Comparison of ENCODE assay signal across 8 cellular contexts in genomic region chr7:100148559-100149328, GRCh38. TPM values are rescaled to one million over a fixed set of nuclear protein-coding genes. Genes with fewer than 3 reads are reported as not detected.
DNase-seq lines count a peak whose midpoint lies in the region; ATAC-seq and TF ChIP-seq lines count a peak whose summit lies in the region.

Gene LAMTOR4, plus strand, starts transcription at chr7:100148918. Its CDS starts 55 bp downstream, at chr7:100148973.

- H3K27me3 ChIP-seq in DND-41 (ENCODE audit: insufficient read depth, low read length, poor library complexity), result no peaks in the 10 kb centered on the region
- H3K27me3 ChIP-seq in Karpas-422 (ENCODE audit: low read length), result no peaks in the 10 kb centered on the region
- no peaks in the 10 kb centered on the region for H3K27me3 ChIP-seq in esophagus muscularis mucosa

- peak within 1 kb of the TSS; percentile 91 for H3K27ac ChIP-seq in DND-41 (ENCODE audit: low read length)
- peak within 1 kb of the TSS; percentile 77 for H3K27ac ChIP-seq in Karpas-422 (ENCODE audit: low read length)
- H3K27ac ChIP-seq in esophagus muscularis mucosa (replicated peaks in 1 of 4), result peak within 1 kb of the TSS; percentile 87 to 94 (median 92)

- peak; percentile 99 for DNase-seq in DND-41
- DNase-seq in Karpas-422, result peak; percentile 99
- peak; percentile 100 for DNase-seq in RKO (ENCODE audit: low spot score)
- peak; percentile 97 for DNase-seq in activated T-helper 1 cell treated with Interleukin-2 at 50 U/mL for 16 hours (ENCODE audit: low read depth)
- DNase-seq in esophagus muscularis mucosa (ENCODE audit: extremely low spot score), result peak; percentile 99
- peak; percentile 100 for DNase-seq in myocyte (ENCODE audit: low read depth)
- peak; percentile 95 to 99 for DNase-seq in stimulated activated CD8-positive, alpha-beta memory T cell treated with anti-CD3 and anti-CD28 coated beads, Interleukin-7, amount 100 ng/mL, for 48 hours (ENCODE audit: extremely low read depth in 1 of 2, low read depth in 1 of 2)

- H3K36me3 ChIP-seq in DND-41 (ENCODE audit: insufficient read depth, low read length), result peaks cover 13% of the 10 kb centered on the region
- H3K36me3 ChIP-seq in Karpas-422 (ENCODE audit: insufficient read depth, low read length), result 0 out of 2 replicates have a peak, but pooled peaks cover 3% of the 10 kb centered on the region
- H3K36me3 ChIP-seq in esophagus muscularis mucosa, result peaks cover 5 to 29% (median 7%) of the 10 kb centered on the region in 4 donors

- H3K4me2 ChIP-seq in DND-41 (ENCODE audit: insufficient read depth, low read length), result peak within 1 kb of the TSS; percentile 100
- H3K4me2 ChIP-seq in Karpas-422 (ENCODE audit: low read depth, low read length, poor library complexity, severe bottlenecking), result peak within 1 kb of the TSS; percentile 97

- no peak for TF ChIP-seq POLR2A in esophagus muscularis mucosa (IDR thresholded peaks at IDR 0.05; ENCODE audit: low read depth)

- H3K9me2 ChIP-seq in Karpas-422 (replicated peaks; ENCODE audit: insufficient read depth, low read length), result no peaks in the 10 kb centered on the region

- H3K9ac ChIP-seq in DND-41 (ENCODE audit: low read depth, low read length), result peak within 1 kb of the TSS; percentile 88
- H3K9ac ChIP-seq in Karpas-422 (ENCODE audit: low read length), result peak within 1 kb of the TSS; percentile 100

- H3K79me2 ChIP-seq in DND-41 (ENCODE audit: insufficient read depth, low read length) (peaks cover 20% of the 10 kb centered on the region), Karpas-422 (ENCODE audit: low read length) (peaks cover 25% of the 10 kb centered on the region)

- ATAC-seq in DND-41 (ENCODE audit: insufficient read depth, low read depth) (peak; percentile 97), GM21825 (IDR thresholded peaks at IDR 0.05; ENCODE audit: unreplicated experiment) (peak; percentile 97)

- H3K9me3 ChIP-seq in DND-41 (ENCODE audit: insufficient read depth, low read length, severe bottlenecking) (no peaks in the 10 kb centered on the region), Karpas-422 (ENCODE audit: low read length) (no peaks in the 10 kb centered on the region), esophagus muscularis mucosa (no peaks in the 10 kb centered on the region)

- intact Hi-C loops in esophagus muscularis mucosa (cut with DNase I), result loop anchor here (1.0 kb wide), 1 partner anchor 21 kb away; no protein-coding TSS in a partner anchor

- no peak for TF ChIP-seq CTCF in DND-41 (IDR thresholded peaks at IDR 0.05; ENCODE audit: borderline replicate concordance, extremely low read depth, low read length, poor library complexity, severe bottlenecking)
- peak in 1 of 3 experiments; percentile 25 for TF ChIP-seq CTCF in esophagus muscularis mucosa (IDR thresholded peaks at IDR 0.05)

- H4K20me1 ChIP-seq in DND-41 (ENCODE audit: insufficient read depth, low read length), result 0 out of 2 replicates have a peak, but pooled peaks cover under 1% of the 10 kb centered on the region
- no peaks in the 10 kb centered on the region for H4K20me1 ChIP-seq in Karpas-422 (ENCODE audit: insufficient read depth, low read depth, low read length)

- no peak for TF ChIP-seq EP300 in esophagus muscularis mucosa (IDR thresholded peaks at IDR 0.05)

- H2AFZ ChIP-seq in DND-41 (ENCODE audit: low read depth, low read length), result peak within 1 kb of the TSS; percentile 95
- H2AFZ ChIP-seq in Karpas-422 (ENCODE audit: low read length), result peak within 1 kb of the TSS; percentile 81; the same call in 1 of the 2 replicates

- H3K4me3 ChIP-seq in DND-41 (ENCODE audit: low read depth in 1 of 2, low read length in 2 of 2) (peak within 1 kb of the TSS; percentile 84 to 91), Karpas-422 (ENCODE audit: low read length) (peak within 1 kb of the TSS; percentile 99), esophagus muscularis mucosa (peak within 1 kb of the TSS; percentile 81 to 99 (median 90))

- peaks cover 28% of the 10 kb centered on the region for H3K4me1 ChIP-seq in DND-41 (ENCODE audit: insufficient read depth, low read length)
- peaks cover 31% of the 10 kb centered on the region for H3K4me1 ChIP-seq in Karpas-422 (ENCODE audit: low read length)
- H3K4me1 ChIP-seq in esophagus muscularis mucosa, result peaks cover 10 to 34% (median 25%) of the 10 kb centered on the region in 4 donors

- under 1% methylated on average over 33 of the region's 46 CpGs for WGBS in esophagus muscularis mucosa

RNA-seq across cellular contexts. Expression of gene LAMTOR4, which starts in this region (rescaled TPM):
- total RNA-seq in Karpas-422 (2014; rRNA removed; shearing (Covaris generic); ENCODE audit: low replicate concordance), result 171 and 292 TPM in 2 replicates
- 100 to 1,000 TPM; 117 to 184 (median 152) TPM for total RNA-seq in esophagus muscularis mucosa
- total RNA-seq in myocyte, result 117 and 139 TPM in 2 replicates
- polyA plus RNA-seq in myocyte (2012), result 340 TPM

Comparison
In these comparisons a context has a peak if more than half of its experiments do, and no peak if none do; other contexts are left out.
1. Peak in every context shown above with its lines: DNase-seq, ATAC-seq, H3K4me3 ChIP-seq and H3K27ac ChIP-seq.